ENCODE assay signal across 17 cellular contexts in the genomic region with DNA sequence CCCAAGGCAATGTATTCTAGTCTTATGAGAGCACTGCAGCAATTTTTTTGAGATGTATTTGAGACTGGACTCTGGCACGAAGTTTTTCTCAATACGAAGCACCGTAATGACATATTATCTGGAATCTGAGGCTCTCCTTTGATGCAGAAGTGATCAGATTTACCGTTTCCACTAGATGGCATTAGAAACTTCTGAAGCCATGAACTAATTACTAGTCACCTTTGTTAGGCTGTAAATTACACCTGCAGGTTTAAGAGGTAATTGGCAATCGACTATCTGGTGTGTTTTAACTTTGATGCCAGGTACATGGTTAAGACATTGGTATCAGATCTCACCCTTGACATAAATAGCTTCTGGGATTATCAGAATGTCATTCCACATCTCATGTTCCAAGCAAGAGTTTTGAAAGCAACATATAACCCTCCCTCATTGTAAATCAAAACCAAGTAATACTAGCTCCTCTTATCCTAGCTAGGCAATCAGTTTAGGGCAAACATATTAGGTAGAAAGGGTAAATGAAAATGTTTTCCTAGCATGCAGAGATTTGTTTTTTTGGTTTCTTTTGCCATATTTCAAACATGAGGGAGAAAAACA.
DNase-seq lines count a peak whose midpoint lies in the region; ATAC-seq, FAIRE-seq and TF ChIP-seq lines count a peak whose summit lies in the region.
"Had no signal": no experiment of that assay in that cellular context is flagged by ENCODE, and none has a peak within 500 bp of the region (broad histone marks: within the 10 kb centered on the region; RNA-seq: fewer than 3 reads in every experiment).

No MANE protein-coding gene starts in this region.

- peak; percentile 35; the same call in 1 of the 2 replicates for TF ChIP-seq CTCF in A673 (conservative IDR thresholded peaks at IDR 0.05; ENCODE audit: low read depth, low read length)
- TF ChIP-seq CTCF in HFFc6 (IDR thresholded peaks at IDR 0.05): peak; percentile 24; the same call in 1 of the 2 replicates
- TF ChIP-seq CTCF in Panc1 (IDR thresholded peaks at IDR 0.05): peak; percentile 44; the same call in 1 of the 2 replicates
- peak in 2 of 3 experiments; percentile 9 to 25 for TF ChIP-seq CTCF in keratinocyte (optimal IDR thresholded peaks at IDR 0.05 in 1 of 3, IDR thresholded peaks at IDR 0.05 in 1 of 3, conservative IDR thresholded peaks at IDR 0.05 in 1 of 3; ENCODE audit: extremely low read depth in 1 of 3, insufficient read depth in 2 of 3, low read length in 3 of 3)

- DNase-seq in A673 (ENCODE audit: low spot score): no peak
- no peak for DNase-seq in HFFc6
- no peak for DNase-seq in Panc1 (ENCODE audit: low read depth, low spot score)
- DNase-seq in keratinocyte (ENCODE audit: low read depth, low spot score): no peak
- DNase-seq in NCI-H2171 treated with DMSO at 0.1 percent for 48 hours (lab: John Stamatoyannopoulos, UW): no peak
- DNase-seq in activated CD4-positive, CD25-positive, alpha-beta regulatory T cell (lab: John Stamatoyannopoulos, UW): no peak
- no peak for DNase-seq in LoVo (ENCODE audit: low spot score)
- no peak for DNase-seq in superior temporal gyrus (ENCODE audit: extremely low spot score)
- DNase-seq: activated CD8-positive, alpha-beta memory T cell treated with anti-CD3 and anti-CD28 coated beads for 24 hours; activated naive CD4-positive, alpha-beta T cell treated with anti-CD3 and anti-CD28 coated beads, Interleukin-2, amount 50 U/mL, for 16 hours; BE2C; NCI-H187; PC-9; stimulated activated CD4-positive, alpha-beta T cell treated with anti-CD3 and anti-CD28 coated beads, Interleukin-12 subunit alpha, Interleukin-12 subunit beta, amount 100 ng/mL, for 4 hours; stimulated activated CD8-positive, alpha-beta memory T cell treated with anti-CD3 and anti-CD28 coated beads, Interleukin-4, amount 100 ng/mL, for 48 hours had no signal

- H3K4me1 Mint-ChIP-seq in HFFc6 (ENCODE audit: low read depth): no peaks in the 10 kb centered on the region

- no peak overlapping the region for H3K4me3 Mint-ChIP-seq in HFFc6
- H3K4me3 Mint-ChIP-seq: natural killer cell treated with Interleukin-12 subunit alpha and Interleukin-12 subunit beta and Interleukin-15 and Interleukin-18, amount 100 ng/mL, for 72 hours had no signal

- POLR2A ChIA-PET in A673 (lab: Charles Lee; ENCODE audit: low non-redundant PET) (no interaction called here), Panc1 (lab: Charles Lee) (no interaction called here)

- H3K9me3 Mint-ChIP-seq in HFFc6: no peaks in the 10 kb centered on the region
- H3K9me3 Mint-ChIP-seq: natural killer cell treated with Interleukin-12 subunit alpha and Interleukin-12 subunit beta and Interleukin-15 and Interleukin-18, amount 100 ng/mL, for 72 hours had no signal

- peak; percentile 85 for FAIRE-seq in keratinocyte (lab: Jason Lieb, UNC)
- FAIRE-seq: islet of Langerhans had no signal

- intact Hi-C loops in A673 (cut with micrococcal nuclease; ENCODE audit: unreplicated experiment) (no loop called here), Panc1 (cut with micrococcal nuclease; ENCODE audit: unreplicated experiment) (no loop called here)

- dilution Hi-C loops in keratinocyte (cut with MboI; ENCODE audit: extremely low pct_ligation_motif_present, low sequenced_read_pairs): no loop called here

- no peak for ATAC-seq in Panc1
- ATAC-seq: natural killer cell treated with Interleukin-12 subunit alpha and Interleukin-12 subunit beta and Interleukin-15 and Interleukin-18, amount 100 ng/mL, for 72 hours had no signal

- no peak overlapping the region for H3K27ac Mint-ChIP-seq in HFFc6
- H3K27ac Mint-ChIP-seq: natural killer cell treated with Interleukin-12 subunit alpha and Interleukin-12 subunit beta and Interleukin-15 and Interleukin-18, amount 100 ng/mL, for 72 hours had no signal

- H3K9me1 ChIP-seq in keratinocyte (ENCODE audit: control insufficient read depth, extremely low read depth, insufficient read depth, low read length): no peaks in the 10 kb centered on the region

- peaks cover 24% of the 10 kb centered on the region for H3K27me3 Mint-ChIP-seq in HFFc6 (ENCODE audit: insufficient read depth)

- no peaks in the 10 kb centered on the region for H4K20me1 ChIP-seq in keratinocyte (ENCODE audit: control insufficient read depth, extremely low read depth, insufficient read depth, low read length)

- H3K36me3 ChIP-seq in A673 (ENCODE audit: insufficient read depth, low read length, poor library complexity, severe bottlenecking) (no peaks in the 10 kb centered on the region), Panc1 (ENCODE audit: control insufficient read depth, insufficient read depth, low read length) (no peaks in the 10 kb centered on the region), keratinocyte (ENCODE audit: control insufficient read depth in 2 of 2, extremely low read depth in 1 of 2, insufficient read depth in 2 of 2, low read length in 2 of 2) (no peaks in the 10 kb centered on the region)
- H3K36me3 ChIP-seq: BE2C had no signal

- H3K9me3 ChIP-seq in A673 (ENCODE audit: low read depth, low read length, poor library complexity, severe bottlenecking): no peaks in the 10 kb centered on the region
- H3K9me3 ChIP-seq in Panc1 (ENCODE audit: control insufficient read depth, insufficient read depth, low read depth, low read length): no peaks in the 10 kb centered on the region
- no peaks in the 10 kb centered on the region for H3K9me3 ChIP-seq in keratinocyte (ENCODE audit: control insufficient read depth, low read depth, low read length)
- H3K9me3 ChIP-seq: BE2C had no signal

- in situ Hi-C loops in Panc1 (cut with HindIII; ENCODE audit: low pct_unique_long_range_greater_than_20kb, low sequenced_read_pairs): no loop called here

- H2AFZ ChIP-seq in keratinocyte (ENCODE audit: control insufficient read depth, low read length): no peak overlapping the region
- H2AFZ ChIP-seq: PC-9 had no signal

- no peak overlapping the region for H3K27ac ChIP-seq in A673 (ENCODE audit: low read depth, low read length, poor library complexity, severe bottlenecking)
- no peak overlapping the region for H3K27ac ChIP-seq in Panc1 (ENCODE audit: low read length)
- no peak overlapping the region for H3K27ac ChIP-seq in keratinocyte (ENCODE audit: control insufficient read depth, insufficient read depth, low read length)
- H3K27ac ChIP-seq: PC-9 had no signal

- H3K4me1 ChIP-seq in A673 (ENCODE audit: insufficient read depth, low read length, poor library complexity, severe bottlenecking): peaks cover 16% of the 10 kb centered on the region
- H3K4me1 ChIP-seq in Panc1 (ENCODE audit: control insufficient read depth, insufficient read depth, low read length): no peaks in the 10 kb centered on the region
- H3K4me1 ChIP-seq in keratinocyte (ENCODE audit: control insufficient read depth, extremely low read depth, insufficient read depth, low read length): no peaks in the 10 kb centered on the region
- H3K4me1 ChIP-seq: BE2C had no signal

- CTCF ChIA-PET in A673 (lab: Charles Lee) (interaction anchor here (0.6 kb wide), 1 partner anchor 114 kb away, joined by 3 read pairs; no protein-coding TSS in a partner anchor), Panc1 (lab: Charles Lee) (no interaction called here)

- no peak overlapping the region for H3K4me3 ChIP-seq in A673 (ENCODE audit: low read depth, low read length, poor library complexity, severe bottlenecking)
- H3K4me3 ChIP-seq in Panc1 (ENCODE audit: low read depth in 2 of 2, low read length in 2 of 2): no peak overlapping the region
- H3K4me3 ChIP-seq in keratinocyte (ENCODE audit: control insufficient read depth in 2 of 3, extremely low read depth in 1 of 3, insufficient read depth in 2 of 3, low read depth in 1 of 3, low read length in 3 of 3): no peak overlapping the region
- H3K4me3 ChIP-seq: PC-9 had no signal

- H3K79me2 ChIP-seq in keratinocyte (ENCODE audit: control insufficient read depth, insufficient read depth, low read length): no peaks in the 10 kb centered on the region

- H3K27me3 ChIP-seq in A673 (replicated peaks; ENCODE audit: insufficient read depth, low read depth, low read length, poor library complexity) (no peaks in the 10 kb centered on the region), Panc1 (ENCODE audit: control insufficient read depth, insufficient read depth, low read length) (peaks cover 9% of the 10 kb centered on the region; the same call in 1 of the 2 replicates), keratinocyte (ENCODE audit: control insufficient read depth, extremely low read depth, insufficient read depth, low read length) (peaks cover 2% of the 10 kb centered on the region)
- H3K27me3 ChIP-seq: BE2C had no signal

- H3K4me2 ChIP-seq in keratinocyte (ENCODE audit: control insufficient read depth, extremely low read depth, insufficient read depth, low read depth, low read length): no peak overlapping the region
- H3K4me2 ChIP-seq: PC-9 had no signal

- BruUV-seq in A673 (replicated peaks; lab: Mats Ljungman, UMichigan) (no TSS peak), Panc1 (replicated peaks; lab: Mats Ljungman, UMichigan) (no TSS peak)

- H3K9ac ChIP-seq in keratinocyte (ENCODE audit: control insufficient read depth, extremely low read depth, insufficient read depth, low read length): no peak overlapping the region

- no peaks in the 10 kb centered on the region for H3K36me3 Mint-ChIP-seq in HFFc6 (ENCODE audit: low read depth)
- H3K36me3 Mint-ChIP-seq: natural killer cell treated with Interleukin-12 subunit alpha and Interleukin-12 subunit beta and Interleukin-15 and Interleukin-18, amount 100 ng/mL, for 72 hours had no signal
